In genomic region chr10:69419096-69419760, GRCh38 we compare ENCODE assay signal across 23 cellular contexts. TPM values are rescaled to one million over a fixed set of nuclear protein-coding genes. Genes with fewer than 3 reads are reported as not detected.
DNase-seq lines count a peak whose midpoint lies in the region; ATAC-seq and TF ChIP-seq lines count a peak whose summit lies in the region.
"Had no signal": no experiment of that assay in that cellular context is flagged by ENCODE, and none has a peak within 500 bp of the region (broad histone marks: within the 10 kb centered on the region; RNA-seq: fewer than 3 reads in every experiment).

No MANE protein-coding gene starts in this region.

- H3K27ac ChIP-seq in gastroesophageal sphincter (peak overlapping the region; percentile 24 to 96 (median 92)), muscle layer of duodenum (ENCODE audit: low read length) (peak overlapping the region; percentile 40)
- H3K27ac ChIP-seq: KMS-11, SJSA1 had no signal

- H3K36me3 ChIP-seq in gastroesophageal sphincter, result no peaks in the 10 kb centered on the region
- H3K36me3 ChIP-seq in muscle layer of duodenum (ENCODE audit: control insufficient read depth in 1 of 2, insufficient read depth in 2 of 2, low read length in 2 of 2), result no peaks in the 10 kb centered on the region
- H3K36me3 ChIP-seq: SJSA1 had no signal

- H3K27me3 ChIP-seq in gastroesophageal sphincter (no peaks in the 10 kb centered on the region), muscle layer of duodenum (ENCODE audit: low read depth, low read length) (no peaks in the 10 kb centered on the region)

- WGBS in gastroesophageal sphincter (ENCODE audit: low coverage in 1 of 2), 2 donors, result 90 to 100% methylated on average over 2 to 9 of the region's 18 CpGs

- H3K4me3 ChIP-seq in gastroesophageal sphincter, result no peak overlapping the region
- peak overlapping the region; percentile 11 to 41 for H3K4me3 ChIP-seq in muscle layer of duodenum (ENCODE audit: low read depth in 1 of 2, low read length in 2 of 2)
- H3K4me3 ChIP-seq: SJSA1 had no signal

- no peak for TF ChIP-seq POLR2A in gastroesophageal sphincter (IDR thresholded peaks at IDR 0.05)

- H3K9me3 ChIP-seq in gastroesophageal sphincter (no peaks in the 10 kb centered on the region), muscle layer of duodenum (ENCODE audit: control insufficient read depth in 1 of 2, low read length in 2 of 2) (no peaks in the 10 kb centered on the region)
- H3K9me3 ChIP-seq: SJSA1 had no signal

- H3K27ac Mint-ChIP-seq in stimulated activated naive B cell treated with anti-CD40 and anti-IgM and Interleukin-4, amounts not matched to agents 10 μg/mL and 1 μg/mL and 100 μg/mL, for 72 hours, result peak overlapping the region; percentile 48

- DNase-seq in NCI-H69 (lab: John Stamatoyannopoulos, UW), result peak; percentile 11
- DNase-seq in stimulated activated naive B cell treated with anti-CD40 and anti-IgM and Interleukin-4, amounts not matched to agents 10 μg/mL and 1 μg/mL and 100 μg/mL, for 72 hours, result no peak
- no peak for DNase-seq in NCI-H1048 (lab: John Stamatoyannopoulos, UW)
- no peak for DNase-seq in activated CD8-positive, alpha-beta memory T cell treated with anti-CD3 and anti-CD28 coated beads for 24 hours
- no peak for DNase-seq in COLO668 (lab: John Stamatoyannopoulos, UW; ENCODE audit: unreplicated experiment)
- no peak for DNase-seq in nucleus accumbens (lab: John Stamatoyannopoulos, UW)
- DNase-seq: AML-193; C1 segment of cervical spinal cord; CD8-positive, alpha-beta memory T cell; IMR-90; NCI-H1694; NCI-H2081; NCI-H2171 treated with DMSO at 0.1 percent for 48 hours; NCI-H524 treated with DMSO at 0.1 percent for 48 hours; OCI-M1 had no signal

- no peaks in the 10 kb centered on the region for H3K9me3 Mint-ChIP-seq in stimulated activated naive B cell treated with anti-CD40 and anti-IgM and Interleukin-4, amounts not matched to agents 10 μg/mL and 1 μg/mL and 100 μg/mL, for 72 hours

- H3K4me1 Mint-ChIP-seq in stimulated activated naive B cell treated with anti-CD40 and anti-IgM and Interleukin-4, amounts not matched to agents 10 μg/mL and 1 μg/mL and 100 μg/mL, for 72 hours, result peaks cover 4 to 6% of the 10 kb centered on the region in 2 donors

- no peak for TF ChIP-seq CTCF in gastroesophageal sphincter (IDR thresholded peaks at IDR 0.05)

- no peak for ATAC-seq in gastroesophageal sphincter
- ATAC-seq in stimulated activated naive B cell treated with anti-CD40 and anti-IgM and Interleukin-4, amounts not matched to agents 10 μg/mL and 1 μg/mL and 100 μg/mL, for 72 hours (replicated peaks), result no peak
- ATAC-seq: Right ventricle myocardium inferior had no signal

- peaks cover 22 to 24% of the 10 kb centered on the region in 2 donors for H3K27me3 Mint-ChIP-seq in stimulated activated naive B cell treated with anti-CD40 and anti-IgM and Interleukin-4, amounts not matched to agents 10 μg/mL and 1 μg/mL and 100 μg/mL, for 72 hours

- peaks cover 0 to 78% (median 0%) of the 10 kb centered on the region in 3 donors for H3K4me1 ChIP-seq in gastroesophageal sphincter
- peaks cover 0 to 23% of the 10 kb centered on the region in 2 donors for H3K4me1 ChIP-seq in muscle layer of duodenum (ENCODE audit: control insufficient read depth in 1 of 2, insufficient read depth in 2 of 2, low read length in 2 of 2)
- H3K4me1 ChIP-seq: SJSA1 had no signal

- TF ChIP-seq EP300 in gastroesophageal sphincter (IDR thresholded peaks at IDR 0.05), result no peak

- no peaks in the 10 kb centered on the region for H3K36me3 Mint-ChIP-seq in stimulated activated naive B cell treated with anti-CD40 and anti-IgM and Interleukin-4, amounts not matched to agents 10 μg/mL and 1 μg/mL and 100 μg/mL, for 72 hours
- H3K36me3 Mint-ChIP-seq: CD8-positive, alpha-beta memory T cell had no signal

- H3K4me3 Mint-ChIP-seq in stimulated activated naive B cell treated with anti-CD40 and anti-IgM and Interleukin-4, amounts not matched to agents 10 μg/mL and 1 μg/mL and 100 μg/mL, for 72 hours, result no peak overlapping the region
- H3K4me3 Mint-ChIP-seq: CD8-positive, alpha-beta memory T cell had no signal

RNA-seq across cellular contexts. Expression of gene TACR2, which starts 2.5 kb away (rescaled TPM):
- 100 to 1,000 TPM in 2 of 4 donors, 10 to 100 TPM in 2; 37.1 to 176 (median 122) TPM for total RNA-seq in gastroesophageal sphincter
- total RNA-seq: A172; CD8-positive, alpha-beta memory T cell; Daoy; H1; IMR-90; SJSA1 had no signal

RNA-seq across cellular contexts. Expression of gene TSPAN15, which starts 32.0 kb away (rescaled TPM):
- 10 to 100 TPM; 51.9 to 66.7 (median 58.1) TPM for total RNA-seq in gastroesophageal sphincter
- total RNA-seq: IMR-90 had no signal

Comparison
In these comparisons a context has a peak if more than half of its experiments do, and no peak if none do; other contexts are left out.
1. H3K4me3 ChIP-seq: peak in muscle layer of duodenum (2 of 2); none in gastroesophageal sphincter (0 of 2).